In genomic region chr3:111577113-111577512, GRCh38 we compare ENCODE assay signal across 24 cellular contexts. TPM values are rescaled to one million over a fixed set of nuclear protein-coding genes. Genes with fewer than 3 reads are reported as not detected.
DNase-seq lines count a peak whose midpoint lies in the region; ATAC-seq and TF ChIP-seq lines count a peak whose summit lies in the region.
"Had no signal": no experiment of that assay in that cellular context is flagged by ENCODE, and none has a peak within 500 bp of the region (broad histone marks: within the 10 kb centered on the region; RNA-seq: fewer than 3 reads in every experiment).

No MANE protein-coding gene starts in this region.

- DNase-seq in SK-N-SH (no peak), middle frontal gyrus (ENCODE audit: extremely low spot score, low spot score) (no peak)
- DNase-seq in Jurkat, Clone E6-1 (ENCODE audit: low read depth, low spot score): peak; percentile 10
- no peak for DNase-seq in activated naive CD8-positive, alpha-beta T cell treated with anti-CD3 and anti-CD28 coated beads, Interleukin-2, amount 10 ng/mL, durations not matched to agents 7 days and 5 days
- DNase-seq: amygdala; effector CD4-positive, alpha-beta T cell; left ventricle myocardium inferior; NCI-H524 treated with DMSO at 0.1 percent for 48 hours; nucleus accumbens; psoas muscle; SHP77 treated with DMSO at 0.1 percent for 48 hours; sigmoid colon; stimulated activated naive CD4-positive, alpha-beta T cell treated with Interleukin-2 at 50 U/mL for 16 hours; testis had no signal

- peaks cover 68% of the 10 kb centered on the region for H3K36me3 Mint-ChIP-seq in activated naive CD8-positive, alpha-beta T cell treated with anti-CD3 and anti-CD28 coated beads, Interleukin-2, amount 10 ng/mL, durations not matched to agents 7 days and 5 days

- peak overlapping the region; percentile 44 for H3K27ac Mint-ChIP-seq in activated naive CD8-positive, alpha-beta T cell treated with anti-CD3 and anti-CD28 coated beads, Interleukin-2, amount 10 ng/mL, durations not matched to agents 7 days and 5 days

- H3K4me3 ChIP-seq in SK-N-SH (ENCODE audit: low read depth in 2 of 2, low read length in 1 of 2) (no peak overlapping the region), ACC112 (ENCODE audit: low read depth, low read length) (no peak overlapping the region)
- H3K4me3 ChIP-seq in Jurkat, Clone E6-1 (ENCODE audit: low read length): no peak overlapping the region
- H3K4me3 ChIP-seq: left ventricle myocardium inferior, psoas muscle, sigmoid colon, testis, vagina had no signal

- no peaks in the 10 kb centered on the region for H3K27me3 Mint-ChIP-seq in activated naive CD8-positive, alpha-beta T cell treated with anti-CD3 and anti-CD28 coated beads, Interleukin-2, amount 10 ng/mL, durations not matched to agents 7 days and 5 days
- H3K27me3 Mint-ChIP-seq: B cell had no signal

- H3K4me1 ChIP-seq in SK-N-SH (ENCODE audit: control insufficient read depth in 1 of 2, insufficient read depth in 2 of 2, low read depth in 1 of 2, low read length in 1 of 2) (peaks cover 0 to 13% of the 10 kb centered on the region in 2 experiments; a peak in 1 of 4 replicates), ACC112 (ENCODE audit: control insufficient read depth, insufficient read depth, low read length, unreplicated experiment) (peaks cover 20% of the 10 kb centered on the region)
- H3K4me1 ChIP-seq: left ventricle myocardium inferior, psoas muscle, testis, vagina had no signal

- H3K36me3 ChIP-seq in SK-N-SH (replicated peaks in 1 of 2; ENCODE audit: control insufficient read depth in 1 of 2, insufficient read depth in 2 of 2, low read length in 1 of 2): no peaks in the 10 kb centered on the region
- no peaks in the 10 kb centered on the region for H3K36me3 ChIP-seq in ACC112 (ENCODE audit: insufficient read depth, low read length)
- H3K36me3 ChIP-seq: left ventricle myocardium inferior, sigmoid colon, vagina had no signal

- peaks cover 1% of the 10 kb centered on the region for H3K9me3 Mint-ChIP-seq in activated naive CD8-positive, alpha-beta T cell treated with anti-CD3 and anti-CD28 coated beads, Interleukin-2, amount 10 ng/mL, durations not matched to agents 7 days and 5 days

- peak overlapping the region; percentile 27; the same call in 1 of the 2 replicates for H2AFZ ChIP-seq in SK-N-SH (ENCODE audit: low read depth)
- peak overlapping the region; percentile 19 for H2AFZ ChIP-seq in ACC112 (ENCODE audit: low read length, unreplicated experiment)

- POLR2A ChIA-PET in SK-N-SH (lab: Yijun Ruan, JAX): no interaction called here
- POLR2A ChIA-PET in activated naive CD8-positive, alpha-beta T cell treated with anti-CD3 and anti-CD28 coated beads, Interleukin-2, amount 10 ng/mL, durations not matched to agents 7 days and 5 days (lab: Charles Lee): interaction anchor here (1.8 kb wide), 1 partner anchor 39 kb away, joined by 8 read pairs; no protein-coding TSS in a partner anchor

- TF ChIP-seq CTCF in SK-N-SH (IDR thresholded peaks at IDR 0.05): no peak

- CTCF ChIA-PET in SK-N-SH (lab: Yijun Ruan, JAX): interaction anchor here (1.2 to 1.6 kb wide), 3 partner anchors 9 to 16 kb away, joined by 3 read pairs; no protein-coding TSS in a partner anchor

- no peaks in the 10 kb centered on the region for H4K20me1 ChIP-seq in SK-N-SH (ENCODE audit: insufficient read depth)

- H3K9me2 ChIP-seq in SK-N-SH: no peaks in the 10 kb centered on the region

- H3F3A ChIP-seq in SK-N-SH (replicated peaks; ENCODE audit: insufficient read depth): peaks cover 11% of the 10 kb centered on the region

- no peaks in the 10 kb centered on the region for H3K9me3 ChIP-seq in SK-N-SH
- H3K9me3 ChIP-seq: left ventricle myocardium inferior, psoas muscle, sigmoid colon, testis, vagina had no signal

- no peak overlapping the region for H3K9ac ChIP-seq in SK-N-SH

- no peak overlapping the region for H3K4me3 Mint-ChIP-seq in activated naive CD8-positive, alpha-beta T cell treated with anti-CD3 and anti-CD28 coated beads, Interleukin-2, amount 10 ng/mL, durations not matched to agents 7 days and 5 days
- H3K4me3 Mint-ChIP-seq: B cell had no signal

- no peak overlapping the region for H3K4me2 ChIP-seq in SK-N-SH

- no peak for ATAC-seq in SK-N-SH treated with all-trans-retinoic acid at 6 μM for 48 hours
- ATAC-seq in activated naive CD8-positive, alpha-beta T cell treated with anti-CD3 and anti-CD28 coated beads, Interleukin-2, amount 10 ng/mL, durations not matched to agents 7 days and 5 days (ENCODE audit: low read depth): no peak
- ATAC-seq in HG03342 (IDR thresholded peaks at IDR 0.05; ENCODE audit: unreplicated experiment): no peak
- no peak for ATAC-seq in GM19324 (IDR thresholded peaks at IDR 0.05; ENCODE audit: low FRiP score, unreplicated experiment)
- ATAC-seq: psoas muscle had no signal

- WGBS in SK-N-SH (ENCODE audit: low lambda C conversion rate): 33% methylated on average over 1 of the region's 1 CpG

- no peak for TF ChIP-seq RAD21 in SK-N-SH (IDR thresholded peaks at IDR 0.05; ENCODE audit: low read length)

- no peak overlapping the region for H3K27ac ChIP-seq in SK-N-SH (ENCODE audit: low read depth in 2 of 2, low read length in 1 of 2)
- H3K27ac ChIP-seq in ACC112 (ENCODE audit: low read depth, low read length): no peak overlapping the region
- H3K27ac ChIP-seq: HL-60, left ventricle myocardium inferior, psoas muscle, sigmoid colon, testis, vagina had no signal

- peaks cover 54% of the 10 kb centered on the region for H3K4me1 Mint-ChIP-seq in activated naive CD8-positive, alpha-beta T cell treated with anti-CD3 and anti-CD28 coated beads, Interleukin-2, amount 10 ng/mL, durations not matched to agents 7 days and 5 days

- H3K27me3 ChIP-seq in SK-N-SH (ENCODE audit: insufficient read depth) (no peaks in the 10 kb centered on the region), ACC112 (ENCODE audit: insufficient read depth, low read length) (no peaks in the 10 kb centered on the region)
- H3K27me3 ChIP-seq: sigmoid colon, testis, vagina had no signal

- no peak for TF ChIP-seq EP300 in SK-N-SH (IDR thresholded peaks at IDR 0.05; ENCODE audit: borderline replicate concordance in 1 of 2, low read depth in 1 of 2, low read length in 1 of 2)

- H3K79me2 ChIP-seq in SK-N-SH (ENCODE audit: insufficient read depth) (no peaks in the 10 kb centered on the region), ACC112 (ENCODE audit: control insufficient read depth, insufficient read depth, low read length, unreplicated experiment) (no peaks in the 10 kb centered on the region)

TF ChIP-seq in SK-N-SH, 30 proteins besides CTCF, POLR2A, EP300 and RAD21:
- TF ChIP-seq MAX (IDR thresholded peaks at IDR 0.05; ENCODE audit: low read depth) (no peak), RXRA (IDR thresholded peaks at IDR 0.05; ENCODE audit: borderline replicate concordance, low read depth) (no peak)

TF ChIP-seq in SK-N-SH treated with all-trans-retinoic acid at 6 μM for 48 hours, 23 proteins besides CTCF, POLR2A, EP300 and RAD21:
- TF ChIP-seq ZNF565 (CRISPR knock-in tag; conservative IDR thresholded peaks at IDR 0.05; ENCODE audit: low read depth) (no peak), ISL1 (CRISPR knock-in tag; IDR thresholded peaks at IDR 0.05) (no peak), CREB5 (CRISPR knock-in tag; IDR thresholded peaks at IDR 0.05; ENCODE audit: low read depth) (no peak), TCF4 (CRISPR knock-in tag; IDR thresholded peaks at IDR 0.05; ENCODE audit: borderline replicate concordance) (no peak), ZFP30 (CRISPR knock-in tag; IDR thresholded peaks at IDR 0.05) (no peak), RARB (CRISPR knock-in tag; IDR thresholded peaks at IDR 0.05) (no peak), POU6F1 (CRISPR knock-in tag; IDR thresholded peaks at IDR 0.05; ENCODE audit: borderline replicate concordance, low read depth) (no peak)

RNA-seq across cellular contexts. Expression of gene ZBED2, which starts 18.0 kb away (rescaled TPM):
- 0.76 and 1.3 TPM in 2 replicates for polyA plus RNA-seq in SK-N-SH (2012; rRNA removed)
- 1.3 and 1.4 TPM in 2 replicates for polyA plus RNA-seq in SK-N-SH (2012; cell fraction: cytosol; rRNA removed)
- 0.47 and 0.83 TPM in 2 replicates for polyA plus RNA-seq in SK-N-SH (2012; cell fraction: nucleus; rRNA removed)
- not detected for polyA plus RNA-seq in Jurkat, Clone E6-1 (2012; ENCODE audit: insufficient read depth, insufficient read length)
- total RNA-seq in activated naive CD8-positive, alpha-beta T cell treated with anti-CD3 and anti-CD28 coated beads, Interleukin-2, amount 10 ng/mL, durations not matched to agents 7 days and 5 days: 1 to 10 TPM; 1.9 TPM
- total RNA-seq: H1, left ventricle myocardium inferior, myocyte, psoas muscle, sigmoid colon, testis had no signal
- polyA plus RNA-seq: H1, psoas muscle had no signal

RNA-seq across cellular contexts. Expression of gene CD96, which starts 35.1 kb away (rescaled TPM):
- polyA plus RNA-seq in SK-N-SH (2012; rRNA removed): 0.02 and 0.06 TPM in 2 replicates
- 0.03 and 0.05 TPM in 2 replicates for polyA plus RNA-seq in SK-N-SH (2012; cell fraction: cytosol; rRNA removed)
- 0.01 TPM in 1 of 2 replicates, not detected in the other for polyA plus RNA-seq in SK-N-SH (2012; cell fraction: nucleus; rRNA removed)
- polyA plus RNA-seq in Jurkat, Clone E6-1 (2012; ENCODE audit: insufficient read depth, insufficient read length): 24.1 TPM
- total RNA-seq in activated naive CD8-positive, alpha-beta T cell treated with anti-CD3 and anti-CD28 coated beads, Interleukin-2, amount 10 ng/mL, durations not matched to agents 7 days and 5 days: 100 to 1,000 TPM; 375 to 379 TPM
- total RNA-seq: A172, H1 had no signal
- polyA plus RNA-seq: H1 had no signal
